In the genomic region with DNA sequence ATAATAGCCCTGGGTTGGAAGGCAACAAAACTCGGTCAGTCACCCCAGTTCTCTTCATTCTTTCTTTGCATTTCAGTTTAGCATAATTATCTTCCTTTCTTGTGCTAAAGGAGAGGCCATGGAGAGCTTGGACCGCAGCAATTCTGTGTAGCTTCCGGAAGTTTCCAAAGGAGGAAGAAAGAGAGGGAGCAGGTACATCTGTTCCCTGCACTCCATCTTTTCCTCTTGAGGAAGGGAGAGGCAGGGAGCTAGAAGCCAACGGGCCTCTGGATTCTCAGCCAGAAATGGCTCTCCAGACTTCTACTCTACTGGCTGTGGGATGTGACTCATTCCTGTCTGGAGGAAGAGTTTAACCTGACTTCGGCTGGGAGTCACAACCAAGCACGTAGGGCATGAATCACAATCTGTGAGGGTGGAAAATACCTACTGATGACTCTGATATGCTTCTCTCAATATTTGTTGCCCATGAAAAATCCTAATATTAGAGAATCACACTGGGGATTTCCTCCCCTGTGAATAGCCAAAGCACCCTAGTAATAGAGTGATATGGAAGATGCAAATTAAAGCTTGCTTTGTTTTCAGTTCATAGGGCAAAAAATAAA, we compare ENCODE assay signal across 8 cellular contexts. TPM values are rescaled to one million over a fixed set of nuclear protein-coding genes. Genes with fewer than 3 reads are reported as not detected.
DNase-seq lines count a peak whose midpoint lies in the region; ATAC-seq, FAIRE-seq and TF ChIP-seq lines count a peak whose summit lies in the region.

No MANE protein-coding gene starts in this region.

- no peaks in the 10 kb centered on the region for H3K9me3 ChIP-seq in SK-N-MC (ENCODE audit: low read depth, low read length)
- no peaks in the 10 kb centered on the region for H3K9me3 ChIP-seq in pancreas
- H3K9me3 ChIP-seq in CD4-positive, alpha-beta T cell (ENCODE audit: control insufficient read depth, low read length): no peaks in the 10 kb centered on the region

- CTCF ChIA-PET in CD4-positive, alpha-beta T cell (lab: Charles Lee): interaction anchor here (1.0 kb wide), 2 partner anchors 17 to 62 kb away, joined by 3 read pairs; a partner anchor contains a TSS

- H3K36me3 ChIP-seq in SK-N-MC (ENCODE audit: insufficient read depth, low read length): peaks cover 6% of the 10 kb centered on the region; the same call in 1 of the 2 replicates
- no peaks in the 10 kb centered on the region for H3K36me3 ChIP-seq in pancreas

- peaks cover 45% of the 10 kb centered on the region for H3K4me1 Mint-ChIP-seq in CD4-positive, alpha-beta T cell (ENCODE audit: low read depth)

- no peak overlapping the region for H3K27ac Mint-ChIP-seq in CD4-positive, alpha-beta T cell

- intact Hi-C loops in pancreas (cut with DNase I): no loop called here
- intact Hi-C loops in CD4-positive, alpha-beta T cell (cut with DNase I, micrococcal nuclease): no loop called here

- no peak overlapping the region for H3K4me3 ChIP-seq in SK-N-MC
- peak overlapping the region in 1 of 4 donors; percentile 1 for H3K4me3 ChIP-seq in pancreas

- no peak for TF ChIP-seq CTCF in pancreas (IDR thresholded peaks at IDR 0.05)
- no peak for TF ChIP-seq CTCF in CD4-positive, alpha-beta T cell (IDR thresholded peaks at IDR 0.05)

- WGBS in pancreas, 2 donors: 23 to 33% methylated on average over 6 of the region's 6 CpGs

- no peak overlapping the region for H3K4me3 Mint-ChIP-seq in CD4-positive, alpha-beta T cell

- peaks cover 36 to 46% (median 45%) of the 10 kb centered on the region in 3 donors for H3K4me1 ChIP-seq in pancreas

- H3K36me3 Mint-ChIP-seq in CD4-positive, alpha-beta T cell (ENCODE audit: low read depth): peaks cover 22% of the 10 kb centered on the region

- POLR2A ChIA-PET in CD4-positive, alpha-beta T cell (lab: Charles Lee): no interaction called here

- no peak overlapping the region for H3K9ac ChIP-seq in SK-N-MC (ENCODE audit: insufficient read length)

- no peaks in the 10 kb centered on the region for H3K27me3 ChIP-seq in pancreas
- H3K27me3 ChIP-seq in CD4-positive, alpha-beta T cell (ENCODE audit: control insufficient read depth, insufficient read depth, low read length): no peaks in the 10 kb centered on the region

- no peaks in the 10 kb centered on the region for H3K27me3 Mint-ChIP-seq in CD4-positive, alpha-beta T cell

- FAIRE-seq in pancreas (lab: Jason Lieb, UNC): no peak

- ATAC-seq in GM18498 (IDR thresholded peaks at IDR 0.05; ENCODE audit: unreplicated experiment): peak; percentile 55
- ATAC-seq in HG02798 (IDR thresholded peaks at IDR 0.05; ENCODE audit: poor library complexity, unreplicated experiment): peak; percentile 55
- ATAC-seq in pancreas: peak; percentile 61 to 84 (median 66)
- ATAC-seq in CD4-positive, alpha-beta T cell (ENCODE audit: poor library complexity): no peak

- no peak for DNase-seq in SK-N-MC (ENCODE audit: low read depth, low spot score)
- peak; percentile 74 for DNase-seq in fibroblast of gingiva (ENCODE audit: low read depth)
- DNase-seq in pancreas: peak in 4 of 6 donors; percentile 16 to 57 (median 48)
- no peak for DNase-seq in globus pallidus (ENCODE audit: low spot score)
- DNase-seq in CD4-positive, alpha-beta T cell: no peak
- DNase-seq in NCI-H146 (lab: John Stamatoyannopoulos, UW): no peak

- H3K27ac ChIP-seq in SK-N-MC: peak overlapping the region; percentile 88
- H3K27ac ChIP-seq in pancreas: peak overlapping the region; percentile 2 to 86 (median 76)
- H3K27ac ChIP-seq in CD4-positive, alpha-beta T cell (ENCODE audit: low read depth, low read length): no peak overlapping the region

- no peaks in the 10 kb centered on the region for H3K9me3 Mint-ChIP-seq in CD4-positive, alpha-beta T cell

RNA-seq across cellular contexts. Expression of a gene that starts 17.0 kb away (rescaled TPM):
- 10 to 100 TPM; 14.4 to 34.0 (median 22.6) TPM for total RNA-seq in pancreas
- 1 to 10 TPM; 4.0 to 5.4 TPM for polyA plus RNA-seq in pancreas
- total RNA-seq in CD4-positive, alpha-beta T cell: 10 to 100 TPM; 11.6 to 11.7 TPM

Comparison
In these comparisons a context has a peak if more than half of its experiments do, and no peak if none do; other contexts are left out.
1. DNase-seq: peak in fibroblast of gingiva (single experiment) and pancreas (4 of 6); none in SK-N-MC (single experiment), globus pallidus (single experiment), CD4-positive, alpha-beta T cell (0 of 10) and NCI-H146 (single experiment).